In the genomic region with DNA sequence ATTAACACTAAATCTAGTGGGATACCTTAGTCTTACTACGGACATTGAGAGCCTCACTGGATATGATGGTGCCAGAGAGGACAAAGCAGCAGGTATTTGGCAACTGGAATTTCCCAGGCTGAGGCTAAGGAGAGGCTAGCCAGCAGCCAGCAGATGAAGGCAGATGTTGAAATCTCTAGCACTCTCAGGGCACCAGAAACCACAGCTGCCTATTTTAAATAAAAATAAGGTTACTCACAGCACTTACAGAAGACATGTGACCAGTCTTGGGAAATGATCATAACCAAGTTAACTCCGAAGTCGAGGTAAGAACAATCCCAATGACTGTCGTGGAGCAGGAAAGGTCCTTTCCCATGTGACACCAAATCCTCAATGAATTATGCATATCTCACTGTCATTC, we compare ENCODE assay signal across 24 cellular contexts.
DNase-seq lines count a peak whose midpoint lies in the region; FAIRE-seq and TF ChIP-seq lines count a peak whose summit lies in the region.
"Had no signal": no experiment of that assay in that cellular context is flagged by ENCODE, and none has a peak within 500 bp of the region (broad histone marks: within the 10 kb centered on the region; RNA-seq: fewer than 3 reads in every experiment).

No MANE protein-coding gene starts in this region.

- no peak for FAIRE-seq in astrocyte (lab: Jason Lieb, UNC)
- FAIRE-seq: endothelial cell of umbilical vein had no signal

- H3K36me3 Mint-ChIP-seq in astrocyte (ENCODE audit: low read depth, unreplicated experiment), result no peaks in the 10 kb centered on the region
- H3K36me3 Mint-ChIP-seq: activated naive CD4-positive, alpha-beta T cell treated with anti-CD3 and anti-CD28 coated beads, Interleukin-2, amount 50 U/mL, for 24 hours; CD4-positive, alpha-beta memory T cell had no signal

- no peaks in the 10 kb centered on the region for H3K4me1 ChIP-seq in astrocyte (ENCODE audit: insufficient read depth, low read length)

- no peak for TF ChIP-seq POLR2A in NB4 (IDR thresholded peaks at IDR 0.05; ENCODE audit: extremely low read depth, insufficient read length)

- H3K9ac ChIP-seq in astrocyte (ENCODE audit: low read length), result no peak overlapping the region
- H3K9ac ChIP-seq: GM23248 had no signal

- no peaks in the 10 kb centered on the region for H4K20me1 ChIP-seq in astrocyte (ENCODE audit: insufficient read depth, low read length)

- H3K27ac Mint-ChIP-seq in astrocyte (ENCODE audit: unreplicated experiment), result no peak overlapping the region
- H3K27ac Mint-ChIP-seq: activated naive CD4-positive, alpha-beta T cell treated with anti-CD3 and anti-CD28 coated beads, Interleukin-2, amount 50 U/mL, for 24 hours; CD4-positive, alpha-beta memory T cell; dendritic cell treated with granulocyte-macrophage colony-stimulating factor and Interleukin-4, amounts not matched to agents 40 ng/mL and 50 ng/mL, for 4 days; stimulated activated naive CD8-positive, alpha-beta T cell treated with anti-CD3 and anti-CD28 coated beads, Interleukin-15, Interleukin-2, amounts not matched to agents 100 ng/mL and 50 ng/mL, for 24 hours had no signal

- in situ Hi-C loops in KBM-7 (cut with MboI; ENCODE audit: low pct_unique_long_range_greater_than_20kb, low sequenced_read_pairs), result no loop called here

- no peaks in the 10 kb centered on the region for H3K27me3 Mint-ChIP-seq in astrocyte (ENCODE audit: low read depth, unreplicated experiment)
- H3K27me3 Mint-ChIP-seq: activated naive CD4-positive, alpha-beta T cell treated with anti-CD3 and anti-CD28 coated beads, Interleukin-2, amount 50 U/mL, for 24 hours; dendritic cell treated with granulocyte-macrophage colony-stimulating factor and Interleukin-4, amounts not matched to agents 40 ng/mL and 50 ng/mL, for 4 days; stimulated activated naive CD8-positive, alpha-beta T cell treated with anti-CD3 and anti-CD28 coated beads, Interleukin-15, Interleukin-2, amounts not matched to agents 100 ng/mL and 50 ng/mL, for 24 hours had no signal

- no peak overlapping the region for H3K4me3 ChIP-seq in NB4 (ENCODE audit: low read depth, low read length)
- H3K4me3 ChIP-seq in astrocyte (ENCODE audit: insufficient read depth, low read depth, low read length), result no peak overlapping the region
- H3K4me3 ChIP-seq: GM23248 had no signal

- no peaks in the 10 kb centered on the region for H3K27me3 ChIP-seq in astrocyte (ENCODE audit: insufficient read depth, low read length)

- TF ChIP-seq CTCF in NB4 (IDR thresholded peaks at IDR 0.05; ENCODE audit: low read depth, low read length) (no peak), astrocyte (IDR thresholded peaks at IDR 0.05; ENCODE audit: insufficient read depth, low read depth, low read length) (no peak)

- no peak overlapping the region for H3K4me3 Mint-ChIP-seq in astrocyte (ENCODE audit: unreplicated experiment)
- H3K4me3 Mint-ChIP-seq: activated naive CD4-positive, alpha-beta T cell treated with anti-CD3 and anti-CD28 coated beads, Interleukin-2, amount 50 U/mL, for 24 hours; CD4-positive, alpha-beta memory T cell; dendritic cell treated with granulocyte-macrophage colony-stimulating factor and Interleukin-4, amounts not matched to agents 40 ng/mL and 50 ng/mL, for 4 days; stimulated activated naive CD8-positive, alpha-beta T cell treated with anti-CD3 and anti-CD28 coated beads, Interleukin-15, Interleukin-2, amounts not matched to agents 100 ng/mL and 50 ng/mL, for 24 hours had no signal

- no peak overlapping the region for H3K4me2 ChIP-seq in astrocyte (ENCODE audit: low read length)

- H2AFZ ChIP-seq in astrocyte (ENCODE audit: low read depth, low read length), result no peak overlapping the region
- H2AFZ ChIP-seq: GM23248 had no signal

- no peaks in the 10 kb centered on the region for H3K9me3 ChIP-seq in astrocyte (ENCODE audit: insufficient read depth, low read depth, low read length)

- no peaks in the 10 kb centered on the region for H3K79me2 ChIP-seq in astrocyte (ENCODE audit: insufficient read depth, low read length)

- H3K9me3 Mint-ChIP-seq in astrocyte (ENCODE audit: unreplicated experiment), result no peaks in the 10 kb centered on the region

- DNase-seq in EL, result peak; percentile 15
- peak; percentile 82 for DNase-seq in NB4 (ENCODE audit: low read depth)
- peak; percentile 42 for DNase-seq in astrocyte (ENCODE audit: low read depth)
- peak; percentile 26 for DNase-seq in glomerular visceral epithelial cell (ENCODE audit: extremely low spot score)
- no peak for DNase-seq in activated CD4-positive, CD25-positive, alpha-beta regulatory T cell (lab: John Stamatoyannopoulos, UW)
- no peak for DNase-seq in KBM-7
- no peak for DNase-seq in NCI-H510A treated with DMSO at 0.1 percent for 48 hours (lab: John Stamatoyannopoulos, UW)
- no peak for DNase-seq in NCI-H748 (lab: John Stamatoyannopoulos, UW; ENCODE audit: unreplicated experiment)
- DNase-seq: activated CD4-positive, alpha-beta T cell treated with anti-CD3 and anti-CD28 coated beads, Interleukin-2, amount 50 U/mL, for 48 hours; activated T-cell treated with anti-CD3 and anti-CD28 coated beads, Interleukin-2, amount 50 U/mL, for 1 hour; CD4-positive, alpha-beta memory T cell; DMS53; GM23248; left ventricle myocardium superior; NCI-H1092 treated with DMSO at 0.1 percent for 48 hours; NCI-H2107; NCI-H774; RPMI8226; stimulated activated CD4-positive, alpha-beta T cell treated with anti-CD3 and anti-CD28 coated beads, Interleukin-1b, Interleukin-23, amount 100 ng/mL, for 48 hours; T-helper 1 cell had no signal

- no peaks in the 10 kb centered on the region for H3K36me3 ChIP-seq in astrocyte (ENCODE audit: insufficient read depth, low read length)

- no peaks in the 10 kb centered on the region for H3K4me1 Mint-ChIP-seq in astrocyte (ENCODE audit: low read depth, unreplicated experiment)

- no peak overlapping the region for H3K27ac ChIP-seq in astrocyte (ENCODE audit: low read depth, low read length)
- H3K27ac ChIP-seq: GM23248 had no signal

Comparison
In these comparisons a context has a peak if more than half of its experiments do, and no peak if none do; other contexts are left out.
1. DNase-seq: peak in EL (single experiment), NB4 (single experiment), astrocyte (single experiment) and glomerular visceral epithelial cell (single experiment); none in activated CD4-positive, CD25-positive, alpha-beta regulatory T cell (0 of 4), KBM-7 (single experiment), NCI-H510A treated with DMSO at 0.1 percent for 48 hours (single experiment) and NCI-H748 (single experiment).